In genomic region chr2:96241901-96242611, GRCh38 we compare ENCODE assay signal across 1 cellular context.
TF ChIP-seq lines count a peak whose summit lies in the region.

No MANE protein-coding gene starts in this region.

TF ChIP-seq in IMR-90, 13 proteins besides CTCF, POLR2A, EP300 and RAD21:
- TF ChIP-seq CEBPB (IDR thresholded peaks at IDR 0.05; ENCODE audit: low read depth, low read length) (peak; percentile 82), MAZ (IDR thresholded peaks at IDR 0.05; ENCODE audit: borderline replicate concordance, low read depth, low read length) (0 out of 2 replicates have a peak, but pooled peaks have one; percentile 16), SMC3 (IDR thresholded peaks at IDR 0.05; ENCODE audit: low read depth, low read length) (no peak)
